In the genomic region with DNA sequence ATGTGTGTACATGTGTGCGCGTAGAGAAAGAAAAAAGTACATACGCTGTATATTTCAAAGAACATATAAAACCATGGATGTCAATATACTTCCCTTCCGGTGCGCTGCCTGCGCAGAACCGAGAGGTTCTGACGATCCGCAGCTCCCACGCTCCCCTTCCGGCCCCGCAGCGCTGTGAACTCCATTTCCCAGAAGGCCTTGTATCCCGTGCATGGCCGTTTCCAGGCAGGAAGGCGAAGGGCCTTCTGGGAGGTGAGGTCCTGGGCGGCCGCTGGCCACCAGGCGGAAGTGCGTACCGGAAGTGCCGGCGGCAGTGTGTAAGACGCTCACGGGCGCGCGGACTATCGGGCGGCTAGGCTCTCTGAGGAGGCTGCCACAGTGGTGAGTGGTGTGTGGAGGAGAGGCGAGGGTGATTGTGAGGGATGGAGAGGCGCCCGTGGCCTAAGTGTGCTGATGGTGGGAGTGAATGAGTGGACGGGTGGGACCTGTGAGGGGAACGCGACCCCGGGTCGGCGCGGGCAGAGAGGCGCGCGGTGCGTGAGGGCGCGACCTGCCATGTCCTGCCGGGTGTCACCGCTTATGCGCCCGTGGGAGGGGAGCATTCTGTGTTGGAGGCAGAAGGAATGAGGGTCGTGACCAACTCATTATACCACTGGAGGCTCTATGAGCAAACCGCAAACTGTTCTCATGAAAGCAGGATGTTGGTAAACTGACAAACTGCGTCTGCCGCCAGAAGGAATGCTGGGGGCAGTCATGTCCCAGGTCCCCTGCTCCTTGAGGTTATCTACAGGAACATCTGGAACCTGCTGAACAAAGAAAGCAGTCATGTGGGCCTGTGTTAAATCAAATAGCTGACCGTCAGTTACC, we compare ENCODE assay signal across 8 cellular contexts. TPM values are rescaled to one million over a fixed set of nuclear protein-coding genes. Genes with fewer than 3 reads are reported as not detected.
DNase-seq lines count a peak whose midpoint lies in the region; ATAC-seq and TF ChIP-seq lines count a peak whose summit lies in the region.

TSS of gene ERVK3-1 (plus strand) at position 313 of the 867 bp plus-strand sequence. CDS start 6,792 bp downstream, outside the sequence.

- H3K27ac ChIP-seq in liver (ENCODE audit: low read depth in 1 of 2, low read length in 2 of 2): peak within 1 kb of the TSS; percentile 82 to 85

- H3K4me1 ChIP-seq in liver (ENCODE audit: control insufficient read depth in 4 of 4, insufficient read depth in 4 of 4, low read length in 3 of 4): peaks cover 4 to 16% (median 15%) of the 10 kb centered on the region in 4 donors

- H3K4me3 ChIP-seq in liver (ENCODE audit: low read depth in 1 of 3, low read length in 3 of 3): peak within 1 kb of the TSS; percentile 78 to 99 (median 99)

- peaks cover 5 to 33% (median 20%) of the 10 kb centered on the region in 4 donors for H3K36me3 ChIP-seq in liver (ENCODE audit: control insufficient read depth in 4 of 4, insufficient read depth in 3 of 4, low read depth in 1 of 4, low read length in 3 of 4)

- H3K27me3 ChIP-seq in liver (ENCODE audit: control insufficient read depth in 4 of 4, insufficient read depth in 4 of 4, low read length in 3 of 4): no peaks in the 10 kb centered on the region

- DNase-seq in C1 segment of cervical spinal cord (lab: John Stamatoyannopoulos, UW): peak; percentile 56 to 97 (median 92)
- peak; percentile 96 for DNase-seq in NCI-H748 treated with DMSO at 0.1 percent for 48 hours (lab: John Stamatoyannopoulos, UW)
- DNase-seq in activated CD4-positive, alpha-beta T cell treated with anti-CD3 and anti-CD28 coated beads, Interleukin-2, amount 50 U/mL, for 24 hours (ENCODE audit: low read depth in 1 of 2, low spot score in 1 of 2): peak; percentile 77 to 92
- peak; percentile 99 for DNase-seq in dermis blood vessel endothelial cell
- DNase-seq in stimulated activated CD4-positive, alpha-beta T cell treated with anti-CD3 and anti-CD28 coated beads, Interleukin-4, amount 100 ng/mL, for 24 hours: peak; percentile 96

- H3K9ac ChIP-seq in liver (ENCODE audit: low read depth in 1 of 2, low read length in 2 of 2): peak within 1 kb of the TSS; percentile 63 to 88

- 1% methylated on average over 55 of the region's 55 CpGs for WGBS in liver

- peak; percentile 40 for TF ChIP-seq CTCF in liver (IDR thresholded peaks at IDR 0.05; ENCODE audit: low read depth, low read length, missing input control)

- peak; percentile 59 to 60 for TF ChIP-seq RAD21 in liver (IDR thresholded peaks at IDR 0.05)

- peaks cover 2 to 13% (median 10%) of the 10 kb centered on the region in 4 donors for H3K9me3 ChIP-seq in liver (ENCODE audit: control insufficient read depth in 4 of 4, low read length in 3 of 4)

- ATAC-seq in GM19372 (IDR thresholded peaks at IDR 0.05; ENCODE audit: low read depth, unreplicated experiment) (peak; percentile 97), HG03558 (IDR thresholded peaks at IDR 0.05; ENCODE audit: extremely low read depth, unreplicated experiment) (peak; percentile 90)

TF ChIP-seq in liver, 16 proteins besides CTCF, POLR2A, EP300 and RAD21:
- TF ChIP-seq GABPA (IDR thresholded peaks at IDR 0.05 in 1 of 2, conservative IDR thresholded peaks at IDR 0.05 in 1 of 2) (peak; percentile 87 to 99), TAF1 (conservative IDR thresholded peaks at IDR 0.05) (peak; percentile 96), YY1 (IDR thresholded peaks at IDR 0.05) (peak; percentile 96), JUND (IDR thresholded peaks at IDR 0.05) (no peak), FOXA2 (IDR thresholded peaks at IDR 0.05) (peak; percentile 27), EGR1 (IDR thresholded peaks at IDR 0.05; ENCODE audit: low read depth in 2 of 2) (peak; percentile 94 to 95), SP1 (IDR thresholded peaks at IDR 0.05) (peak; percentile 77), MAX (IDR thresholded peaks at IDR 0.05) (peak; percentile 97), HNF4A (conservative IDR thresholded peaks at IDR 0.05) (peak in 1 of 2 donors; percentile 24), RXRA (IDR thresholded peaks at IDR 0.05) (peak; percentile 36 to 68), FOXA1 (IDR thresholded peaks at IDR 0.05) (peak; percentile 42), HNF4G (IDR thresholded peaks at IDR 0.05) (no peak), NR2F2 (IDR thresholded peaks at IDR 0.05) (peak; percentile 39)
- TF ChIP-seq, protein P1, sequence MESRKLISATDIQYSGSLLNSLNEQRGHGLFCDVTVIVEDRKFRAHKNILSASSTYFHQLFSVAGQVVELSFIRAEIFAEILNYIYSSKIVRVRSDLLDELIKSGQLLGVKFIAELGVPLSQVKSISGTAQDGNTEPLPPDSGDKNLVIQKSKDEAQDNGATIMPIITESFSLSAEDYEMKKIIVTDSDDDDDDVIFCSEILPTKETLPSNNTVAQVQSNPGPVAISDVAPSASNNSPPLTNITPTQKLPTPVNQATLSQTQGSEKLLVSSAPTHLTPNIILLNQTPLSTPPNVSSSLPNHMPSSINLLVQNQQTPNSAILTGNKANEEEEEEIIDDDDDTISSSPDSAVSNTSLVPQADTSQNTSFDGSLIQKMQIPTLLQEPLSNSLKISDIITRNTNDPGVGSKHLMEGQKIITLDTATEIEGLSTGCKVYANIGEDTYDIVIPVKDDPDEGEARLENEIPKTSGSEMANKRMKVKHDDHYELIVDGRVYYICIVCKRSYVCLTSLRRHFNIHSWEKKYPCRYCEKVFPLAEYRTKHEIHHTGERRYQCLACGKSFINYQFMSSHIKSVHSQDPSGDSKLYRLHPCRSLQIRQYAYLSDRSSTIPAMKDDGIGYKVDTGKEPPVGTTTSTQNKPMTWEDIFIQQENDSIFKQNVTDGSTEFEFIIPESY (IDR thresholded peaks at IDR 0.05): peak; percentile 71
- TF ChIP-seq, protein P2, sequence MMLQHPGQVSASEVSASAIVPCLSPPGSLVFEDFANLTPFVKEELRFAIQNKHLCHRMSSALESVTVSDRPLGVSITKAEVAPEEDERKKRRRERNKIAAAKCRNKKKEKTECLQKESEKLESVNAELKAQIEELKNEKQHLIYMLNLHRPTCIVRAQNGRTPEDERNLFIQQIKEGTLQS (IDR thresholded peaks at IDR 0.05): no peak
- TF ChIP-seq, protein P3, sequence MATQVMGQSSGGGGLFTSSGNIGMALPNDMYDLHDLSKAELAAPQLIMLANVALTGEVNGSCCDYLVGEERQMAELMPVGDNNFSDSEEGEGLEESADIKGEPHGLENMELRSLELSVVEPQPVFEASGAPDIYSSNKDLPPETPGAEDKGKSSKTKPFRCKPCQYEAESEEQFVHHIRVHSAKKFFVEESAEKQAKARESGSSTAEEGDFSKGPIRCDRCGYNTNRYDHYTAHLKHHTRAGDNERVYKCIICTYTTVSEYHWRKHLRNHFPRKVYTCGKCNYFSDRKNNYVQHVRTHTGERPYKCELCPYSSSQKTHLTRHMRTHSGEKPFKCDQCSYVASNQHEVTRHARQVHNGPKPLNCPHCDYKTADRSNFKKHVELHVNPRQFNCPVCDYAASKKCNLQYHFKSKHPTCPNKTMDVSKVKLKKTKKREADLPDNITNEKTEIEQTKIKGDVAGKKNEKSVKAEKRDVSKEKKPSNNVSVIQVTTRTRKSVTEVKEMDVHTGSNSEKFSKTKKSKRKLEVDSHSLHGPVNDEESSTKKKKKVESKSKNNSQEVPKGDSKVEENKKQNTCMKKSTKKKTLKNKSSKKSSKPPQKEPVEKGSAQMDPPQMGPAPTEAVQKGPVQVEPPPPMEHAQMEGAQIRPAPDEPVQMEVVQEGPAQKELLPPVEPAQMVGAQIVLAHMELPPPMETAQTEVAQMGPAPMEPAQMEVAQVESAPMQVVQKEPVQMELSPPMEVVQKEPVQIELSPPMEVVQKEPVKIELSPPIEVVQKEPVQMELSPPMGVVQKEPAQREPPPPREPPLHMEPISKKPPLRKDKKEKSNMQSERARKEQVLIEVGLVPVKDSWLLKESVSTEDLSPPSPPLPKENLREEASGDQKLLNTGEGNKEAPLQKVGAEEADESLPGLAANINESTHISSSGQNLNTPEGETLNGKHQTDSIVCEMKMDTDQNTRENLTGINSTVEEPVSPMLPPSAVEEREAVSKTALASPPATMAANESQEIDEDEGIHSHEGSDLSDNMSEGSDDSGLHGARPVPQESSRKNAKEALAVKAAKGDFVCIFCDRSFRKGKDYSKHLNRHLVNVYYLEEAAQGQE (IDR thresholded peaks at IDR 0.05): peak; percentile 9

RNA-seq across cellular contexts. Expression of gene ERVK3-1, which starts in this region (rescaled TPM):
- 24.1 and 31.8 TPM in 2 replicates for total RNA-seq in dermis blood vessel endothelial cell
- total RNA-seq in liver: 10 to 100 TPM; 21.4 to 28.0 TPM
- polyA plus RNA-seq in liver: 10 to 100 TPM; 17.6 to 31.7 TPM

Comparison
In these comparisons a context has a peak if more than half of its experiments do, and no peak if none do; other contexts are left out.
1. Peak in every context shown above with its lines: DNase-seq, ATAC-seq, H3K4me3 ChIP-seq and H3K27ac ChIP-seq.